Comparison of ENCODE assay signal across 2 cellular contexts in the genomic region with DNA sequence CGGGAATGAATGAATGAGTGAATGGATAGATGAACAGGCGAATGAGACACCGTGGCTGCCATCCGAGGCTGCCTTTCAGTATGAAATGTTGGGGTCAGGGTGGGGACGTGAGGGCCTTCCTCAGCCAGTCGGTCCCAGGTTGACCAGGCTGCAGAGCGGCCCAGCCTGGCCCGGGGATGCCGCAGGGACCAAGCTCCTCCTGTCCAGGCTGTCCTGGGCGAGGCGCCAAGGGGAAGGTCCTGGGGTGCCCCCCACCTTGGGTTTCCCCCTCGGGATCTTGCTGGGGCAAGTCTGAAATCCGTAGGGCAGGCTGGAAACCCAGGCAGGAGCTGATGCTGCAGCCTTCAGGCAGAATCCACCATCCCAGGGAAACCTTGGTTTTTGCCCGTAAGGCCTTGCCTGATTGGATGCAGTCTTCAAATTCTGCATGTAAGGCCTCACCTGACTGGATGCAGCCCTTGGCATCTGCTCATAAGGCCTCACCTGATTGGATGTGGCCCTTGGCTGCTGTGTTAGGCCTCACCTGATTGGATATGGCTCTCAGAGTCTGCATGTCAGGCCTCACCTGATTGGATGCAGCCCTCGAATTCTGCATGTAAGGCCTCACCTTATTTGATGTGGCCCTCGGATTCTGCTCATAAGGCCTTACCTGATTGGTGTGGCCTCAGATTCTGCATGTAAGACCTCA.
A peak's percentile ranks its signal among the peaks of the same experiment; 100 is the strongest.
TF ChIP-seq lines count a peak whose summit lies in the region.

No MANE protein-coding gene starts in this region.

TF ChIP-seq in HepG2, 621 proteins besides CTCF, POLR2A, EP300 and RAD21 (continued from another document):
- TF ChIP-seq, protein P1, sequence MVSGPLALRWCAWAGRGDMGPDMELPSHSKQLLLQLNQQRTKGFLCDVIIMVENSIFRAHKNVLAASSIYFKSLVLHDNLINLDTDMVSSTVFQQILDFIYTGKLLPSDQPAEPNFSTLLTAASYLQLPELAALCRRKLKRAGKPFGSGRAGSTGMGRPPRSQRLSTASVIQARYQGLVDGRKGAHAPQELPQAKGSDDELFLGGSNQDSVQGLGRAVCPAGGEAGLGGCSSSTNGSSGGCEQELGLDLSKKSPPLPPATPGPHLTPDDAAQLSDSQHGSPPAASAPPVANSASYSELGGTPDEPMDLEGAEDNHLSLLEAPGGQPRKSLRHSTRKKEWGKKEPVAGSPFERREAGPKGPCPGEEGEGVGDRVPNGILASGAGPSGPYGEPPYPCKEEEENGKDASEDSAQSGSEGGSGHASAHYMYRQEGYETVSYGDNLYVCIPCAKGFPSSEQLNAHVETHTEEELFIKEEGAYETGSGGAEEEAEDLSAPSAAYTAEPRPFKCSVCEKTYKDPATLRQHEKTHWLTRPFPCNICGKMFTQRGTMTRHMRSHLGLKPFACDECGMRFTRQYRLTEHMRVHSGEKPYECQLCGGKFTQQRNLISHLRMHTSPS (CRISPR knock-in tag; IDR thresholded peaks at IDR 0.05; ENCODE audit: low read depth): no peak
- no peak for TF ChIP-seq POLR2AphosphoS2 (IDR thresholded peaks at IDR 0.05; ENCODE audit: low read depth, low read length)
- TF ChIP-seq NFYC (CRISPR knock-in tag; IDR thresholded peaks at IDR 0.05): peak; percentile 78
- TF ChIP-seq FOXJ3 (CRISPR knock-in tag; IDR thresholded peaks at IDR 0.05; ENCODE audit: borderline replicate concordance): no peak

TF ChIP-seq in GM12878, 131 proteins besides CTCF, POLR2A, EP300 and RAD21 (continued from another document):
- TF ChIP-seq WRNIP1 (IDR thresholded peaks at IDR 0.05; ENCODE audit: borderline replicate concordance, low read depth, low read length): no peak
- TF ChIP-seq CREB1 (IDR thresholded peaks at IDR 0.05; ENCODE audit: low read depth): no peak
- TF ChIP-seq, protein P2, sequence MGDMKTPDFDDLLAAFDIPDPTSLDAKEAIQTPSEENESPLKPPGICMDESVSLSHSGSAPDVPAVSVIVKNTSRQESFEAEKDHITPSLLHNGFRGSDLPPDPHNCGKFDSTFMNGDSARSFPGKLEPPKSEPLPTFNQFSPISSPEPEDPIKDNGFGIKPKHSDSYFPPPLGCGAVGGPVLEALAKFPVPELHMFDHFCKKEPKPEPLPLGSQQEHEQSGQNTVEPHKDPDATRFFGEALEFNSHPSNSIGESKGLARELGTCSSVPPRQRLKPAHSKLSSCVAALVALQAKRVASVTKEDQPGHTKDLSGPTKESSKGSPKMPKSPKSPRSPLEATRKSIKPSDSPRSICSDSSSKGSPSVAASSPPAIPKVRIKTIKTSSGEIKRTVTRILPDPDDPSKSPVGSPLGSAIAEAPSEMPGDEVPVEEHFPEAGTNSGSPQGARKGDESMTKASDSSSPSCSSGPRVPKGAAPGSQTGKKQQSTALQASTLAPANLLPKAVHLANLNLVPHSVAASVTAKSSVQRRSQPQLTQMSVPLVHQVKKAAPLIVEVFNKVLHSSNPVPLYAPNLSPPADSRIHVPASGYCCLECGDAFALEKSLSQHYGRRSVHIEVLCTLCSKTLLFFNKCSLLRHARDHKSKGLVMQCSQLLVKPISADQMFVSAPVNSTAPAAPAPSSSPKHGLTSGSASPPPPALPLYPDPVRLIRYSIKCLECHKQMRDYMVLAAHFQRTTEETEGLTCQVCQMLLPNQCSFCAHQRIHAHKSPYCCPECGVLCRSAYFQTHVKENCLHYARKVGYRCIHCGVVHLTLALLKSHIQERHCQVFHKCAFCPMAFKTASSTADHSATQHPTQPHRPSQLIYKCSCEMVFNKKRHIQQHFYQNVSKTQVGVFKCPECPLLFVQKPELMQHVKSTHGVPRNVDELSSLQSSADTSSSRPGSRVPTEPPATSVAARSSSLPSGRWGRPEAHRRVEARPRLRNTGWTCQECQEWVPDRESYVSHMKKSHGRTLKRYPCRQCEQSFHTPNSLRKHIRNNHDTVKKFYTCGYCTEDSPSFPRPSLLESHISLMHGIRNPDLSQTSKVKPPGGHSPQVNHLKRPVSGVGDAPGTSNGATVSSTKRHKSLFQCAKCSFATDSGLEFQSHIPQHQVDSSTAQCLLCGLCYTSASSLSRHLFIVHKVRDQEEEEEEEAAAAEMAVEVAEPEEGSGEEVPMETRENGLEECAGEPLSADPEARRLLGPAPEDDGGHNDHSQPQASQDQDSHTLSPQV (IDR thresholded peaks at IDR 0.05): no peak
- TF ChIP-seq SP1 (IDR thresholded peaks at IDR 0.05; ENCODE audit: low read depth, low read length): peak; percentile 60
- TF ChIP-seq SIN3A (IDR thresholded peaks at IDR 0.05; ENCODE audit: low read depth, low read length): no peak
- no peak for TF ChIP-seq EED (IDR thresholded peaks at IDR 0.05; ENCODE audit: low read depth)
TF ChIP-seq in GM12878: peak in this region for 1.
